22 cellular contexts compared by ENCODE assay signal in the genomic region with DNA sequence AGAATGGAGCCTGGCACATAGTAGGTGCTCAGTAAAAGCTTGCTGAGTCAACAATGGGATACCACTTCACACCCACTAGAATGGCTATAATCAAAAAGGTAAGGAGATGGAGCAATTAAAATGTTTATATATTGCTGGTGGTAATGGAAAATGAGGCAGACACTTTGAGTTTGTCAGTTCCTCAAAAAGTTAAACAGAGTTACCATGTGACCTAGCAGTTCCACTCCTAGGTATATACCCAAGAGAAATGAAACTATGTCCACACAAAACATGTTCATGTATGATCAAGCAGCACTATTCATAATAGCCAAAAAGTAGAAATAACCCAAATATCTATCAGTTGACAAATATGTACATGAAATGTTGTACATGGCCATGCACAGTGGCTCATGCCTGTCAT.
"Had no signal": no experiment of that assay in that cellular context is flagged by ENCODE, and none has a peak within 500 bp of the region (broad histone marks: within the 10 kb centered on the region; RNA-seq: fewer than 3 reads in every experiment).

No MANE protein-coding gene starts in this region.

- H3K4me3 ChIP-seq: cardiac muscle cell, esophagus muscularis mucosa, gastroesophageal sphincter, heart left ventricle, left ventricle myocardium inferior, spleen, tibial artery had no signal

- H3K27ac ChIP-seq: cardiac muscle cell, esophagus muscularis mucosa, gastroesophageal sphincter, heart left ventricle, left ventricle myocardium inferior, spleen, tibial artery, VCaP had no signal

- H3K9me3 Mint-ChIP-seq: activated naive CD4-positive, alpha-beta T cell treated with anti-CD3 and anti-CD28 coated beads, Interleukin-2, amount 50 U/mL, for 72 hours had no signal

- H3K9me3 ChIP-seq: esophagus muscularis mucosa, gastroesophageal sphincter, heart left ventricle, left ventricle myocardium inferior, spleen, tibial artery had no signal

- H3K4me1 ChIP-seq: tibial artery had no signal

- ATAC-seq: activated CD4-positive, alpha-beta T cell treated with anti-CD3 and anti-CD28 coated beads for 36 hours; activated naive CD4-positive, alpha-beta T cell treated with anti-CD3 and anti-CD28 coated beads, Interleukin-2, amount 50 U/mL, for 72 hours; gastroesophageal sphincter; heart left ventricle; stimulated activated naive CD8-positive, alpha-beta T cell treated with anti-CD3 and anti-CD28 coated beads, Interleukin-15, Interleukin-2, amounts not matched to agents 100 U/mL and 50 U/mL, for 24 hours had no signal

- H3K27me3 Mint-ChIP-seq: activated CD4-positive, alpha-beta T cell treated with anti-CD3 and anti-CD28 coated beads for 36 hours had no signal

- H3K36me3 Mint-ChIP-seq: activated naive CD4-positive, alpha-beta T cell treated with anti-CD3 and anti-CD28 coated beads, Interleukin-2, amount 50 U/mL, for 72 hours had no signal

- H3K27me3 ChIP-seq: cardiac muscle cell, esophagus muscularis mucosa, gastroesophageal sphincter, heart left ventricle, spleen, tibial artery had no signal

- H3K4me3 Mint-ChIP-seq: activated CD4-positive, alpha-beta T cell treated with anti-CD3 and anti-CD28 coated beads for 36 hours had no signal

- DNase-seq: activated CD4-positive, alpha-beta T cell treated with anti-CD3 and anti-CD28 coated beads for 36 hours; activated CD4-positive, alpha-beta T cell treated with anti-CD3 and anti-CD28 coated beads, Interleukin-2, amount 50 U/mL, for 48 hours; activated gamma-delta T cell; amygdala; dermis blood vessel endothelial cell; effector memory CD4-positive, alpha-beta T cell; heart left ventricle; kidney glomerular epithelial cell; left ventricle myocardium inferior; mammary epithelial cell; occipital lobe; retina; spleen; stimulated activated naive CD8-positive, alpha-beta T cell treated with anti-CD3 and anti-CD28 coated beads, Interleukin-15, Interleukin-2, amounts not matched to agents 100 U/mL and 50 U/mL, for 24 hours; substantia nigra; T-helper 9 cell; tibial artery had no signal

- H3K27ac Mint-ChIP-seq: activated CD4-positive, alpha-beta T cell treated with anti-CD3 and anti-CD28 coated beads for 36 hours; activated naive CD4-positive, alpha-beta T cell treated with anti-CD3 and anti-CD28 coated beads, Interleukin-2, amount 50 U/mL, for 72 hours had no signal

- H3K36me3 ChIP-seq: cardiac muscle cell, esophagus muscularis mucosa, gastroesophageal sphincter, heart left ventricle, left ventricle myocardium inferior, spleen, tibial artery had no signal
